ENCODE assay signal across 15 cellular contexts in the genomic region with DNA sequence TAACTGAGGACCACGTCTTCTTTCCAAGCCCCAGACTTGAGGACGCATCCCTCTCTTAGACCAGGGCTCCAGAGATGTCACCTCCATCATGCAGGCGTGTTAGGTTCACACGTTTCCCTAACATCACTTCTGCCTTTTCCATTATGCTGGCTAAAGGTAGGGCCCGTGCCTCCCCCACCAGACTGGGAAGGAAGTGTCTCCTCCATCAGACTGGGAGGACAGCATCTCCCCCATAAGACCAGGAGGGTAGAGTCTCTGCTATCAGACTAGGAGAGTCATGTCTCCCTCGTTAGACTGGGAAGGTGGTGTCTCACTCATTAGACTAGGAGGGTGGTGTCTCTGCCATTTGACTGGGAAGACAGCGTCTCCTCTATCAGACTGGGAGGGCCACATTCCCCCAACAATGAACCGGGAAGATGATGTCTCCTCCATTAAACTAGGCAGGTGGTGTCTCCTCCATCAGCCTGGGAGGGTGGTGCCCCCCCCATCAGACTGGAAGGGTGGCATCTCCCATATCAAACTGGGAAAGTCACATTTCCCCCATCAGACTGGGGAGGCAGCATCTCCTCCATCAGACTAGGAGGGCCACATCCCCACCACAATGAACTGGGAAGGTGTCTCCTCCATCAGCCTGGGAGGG. TPM values are rescaled to one million over a fixed set of nuclear protein-coding genes. Genes with fewer than 3 reads are reported as not detected.
DNase-seq lines count a peak whose midpoint lies in the region; ATAC-seq, FAIRE-seq and TF ChIP-seq lines count a peak whose summit lies in the region.
"Had no signal": no experiment of that assay in that cellular context is flagged by ENCODE, and none has a peak within 500 bp of the region (broad histone marks: within the 10 kb centered on the region; RNA-seq: fewer than 3 reads in every experiment).

No MANE protein-coding gene starts in this region.

- in situ Hi-C loops in transverse colon (cut with MboI; ENCODE audit: low pct_ligation_motif_present in 1 of 4, low pct_unique_long_range_greater_than_20kb in 1 of 4, low sequenced_read_pairs in 3 of 4): no loop called here

- no peaks in the 10 kb centered on the region for H3K9me3 ChIP-seq in gastroesophageal sphincter
- H3K9me3 ChIP-seq in thoracic aorta: no peaks in the 10 kb centered on the region
- no peaks in the 10 kb centered on the region for H3K9me3 ChIP-seq in transverse colon
- H3K9me3 ChIP-seq: BLaER1 treated with 17β-estradiol and CSF1 and Interleukin-3, amounts not matched to agents 10 nM and 100 nM had no signal

- H3K27ac Mint-ChIP-seq in HFFc6 (peak overlapping the region; percentile 18; the same call in 1 of the 2 replicates), nephron progenitor cell (no peak overlapping the region)
- H3K27ac Mint-ChIP-seq: CD4-positive, CD25-positive, alpha-beta regulatory T cell had no signal

- 64 to 76% methylated on average over 3 to 5 of the region's 8 CpGs for WGBS in gastroesophageal sphincter (ENCODE audit: low coverage in 1 of 2), 2 donors
- WGBS in transverse colon (ENCODE audit: low coverage in 1 of 2), 2 donors: 87% methylated on average over 8 of the region's 8 CpGs; no CpG with 5 or more reads in 1 of the 2 donors

- H3K27ac ChIP-seq in gastroesophageal sphincter (peak overlapping the region in 3 of 4 donors; percentile 56 to 95 (median 86)), thoracic aorta (peak overlapping the region; percentile 49 to 60), transverse colon (peak overlapping the region in 1 of 4 donors; percentile 96)
- H3K27ac ChIP-seq: BLaER1 treated with 17β-estradiol and CSF1 and Interleukin-3, amounts not matched to agents 10 nM and 100 nM had no signal

- peak; percentile 81 for FAIRE-seq in bronchial epithelial cell (lab: Jason Lieb, UNC)
- FAIRE-seq: GM18507 had no signal

- peaks cover 25% of the 10 kb centered on the region for H3K4me1 Mint-ChIP-seq in HFFc6 (ENCODE audit: low read depth)
- peaks cover 12% of the 10 kb centered on the region for H3K4me1 Mint-ChIP-seq in nephron progenitor cell
- H3K4me1 Mint-ChIP-seq: CD4-positive, CD25-positive, alpha-beta regulatory T cell; H9 had no signal

- no peak for TF ChIP-seq POLR2A in gastroesophageal sphincter (IDR thresholded peaks at IDR 0.05)
- TF ChIP-seq POLR2A in transverse colon (IDR thresholded peaks at IDR 0.05): no peak

- H3K27me3 Mint-ChIP-seq in HFFc6 (ENCODE audit: insufficient read depth): peaks cover 1% of the 10 kb centered on the region; the same call in 1 of the 2 replicates
- H3K27me3 Mint-ChIP-seq in nephron progenitor cell (ENCODE audit: low read depth, poor library complexity): no peaks in the 10 kb centered on the region

- peaks cover 35% of the 10 kb centered on the region for H3K36me3 Mint-ChIP-seq in HFFc6 (ENCODE audit: low read depth)
- H3K36me3 Mint-ChIP-seq in nephron progenitor cell (ENCODE audit: low read depth): peaks cover 36% of the 10 kb centered on the region
- H3K36me3 Mint-ChIP-seq: CD4-positive, CD25-positive, alpha-beta regulatory T cell had no signal

- H3K27me3 ChIP-seq in bronchial epithelial cell (ENCODE audit: control insufficient read depth, insufficient read depth, low read length): no peaks in the 10 kb centered on the region
- no peaks in the 10 kb centered on the region for H3K27me3 ChIP-seq in gastroesophageal sphincter
- no peaks in the 10 kb centered on the region for H3K27me3 ChIP-seq in thoracic aorta (replicated peaks; ENCODE audit: insufficient read depth)
- H3K27me3 ChIP-seq in transverse colon: no peaks in the 10 kb centered on the region
- H3K27me3 ChIP-seq: BLaER1 treated with 17β-estradiol and CSF1 and Interleukin-3, amounts not matched to agents 10 nM and 100 nM had no signal

- intact Hi-C loops in transverse colon (cut with DNase I; ENCODE audit: low total_unique reads): no loop called here

- no peak for ATAC-seq in gastroesophageal sphincter
- no peak for ATAC-seq in thoracic aorta (ENCODE audit: insufficient number of reproducible peaks, low FRiP score, low read depth)
- no peak for ATAC-seq in HG03045 (IDR thresholded peaks at IDR 0.05; ENCODE audit: unreplicated experiment)

- no peaks in the 10 kb centered on the region for H3K9me3 Mint-ChIP-seq in HFFc6
- H3K9me3 Mint-ChIP-seq in nephron progenitor cell: no peaks in the 10 kb centered on the region
- H3K9me3 Mint-ChIP-seq: H9 had no signal

- DNase-seq in HFFc6: no peak
- no peak for DNase-seq in bronchial epithelial cell (ENCODE audit: low read depth)
- DNase-seq in thoracic aorta (ENCODE audit: low spot score): no peak
- DNase-seq in nephron progenitor cell: no peak
- no peak for DNase-seq in transverse colon
- DNase-seq: 8988T; ACHN; Calu3; CD4-positive, CD25-positive, alpha-beta regulatory T cell; GOT3; H9 had no signal

- no peak overlapping the region for H3K4me3 ChIP-seq in bronchial epithelial cell (ENCODE audit: low read depth, low read length)
- H3K4me3 ChIP-seq in gastroesophageal sphincter: no peak overlapping the region
- H3K4me3 ChIP-seq in thoracic aorta: no peak overlapping the region
- no peak overlapping the region for H3K4me3 ChIP-seq in transverse colon
- H3K4me3 ChIP-seq: BLaER1 treated with 17β-estradiol and CSF1 and Interleukin-3, amounts not matched to agents 10 nM and 100 nM had no signal

- peaks cover 0 to 61% (median 9%) of the 10 kb centered on the region in 3 donors for H3K4me1 ChIP-seq in gastroesophageal sphincter
- H3K4me1 ChIP-seq in thoracic aorta (ENCODE audit: control insufficient read depth in 1 of 2, low read depth in 2 of 2): peaks cover 19 to 54% of the 10 kb centered on the region in 2 donors
- H3K4me1 ChIP-seq in transverse colon: peaks cover 0 to 6% (median under 1%) of the 10 kb centered on the region in 4 donors

- peaks cover 8% of the 10 kb centered on the region for H3K36me3 ChIP-seq in bronchial epithelial cell (ENCODE audit: control insufficient read depth, insufficient read depth, low read length)
- peaks cover 0 to 100% of the 10 kb centered on the region in 2 donors for H3K36me3 ChIP-seq in gastroesophageal sphincter
- H3K36me3 ChIP-seq in thoracic aorta: peaks cover 81% of the 10 kb centered on the region
- H3K36me3 ChIP-seq in transverse colon: peaks cover 0 to 17% (median 8%) of the 10 kb centered on the region in 4 donors

- TF ChIP-seq EP300 in gastroesophageal sphincter (IDR thresholded peaks at IDR 0.05) (no peak), transverse colon (IDR thresholded peaks at IDR 0.05; ENCODE audit: low read depth) (no peak)

- no peak overlapping the region for H3K4me3 Mint-ChIP-seq in HFFc6
- H3K4me3 Mint-ChIP-seq in nephron progenitor cell: no peak overlapping the region
- H3K4me3 Mint-ChIP-seq: CD4-positive, CD25-positive, alpha-beta regulatory T cell; H9 had no signal

- TF ChIP-seq CTCF in HFFc6 (IDR thresholded peaks at IDR 0.05) (no peak), bronchial epithelial cell (IDR thresholded peaks at IDR 0.05; ENCODE audit: insufficient read depth, low read length, severe bottlenecking) (no peak), gastroesophageal sphincter (IDR thresholded peaks at IDR 0.05) (no peak), thoracic aorta (IDR thresholded peaks at IDR 0.05) (no peak), nephron progenitor cell (IDR thresholded peaks at IDR 0.05) (no peak), transverse colon (IDR thresholded peaks at IDR 0.05) (no peak)

RNA-seq across cellular contexts. Expression of gene SPC24, which starts 18.1 kb away (rescaled TPM):
- 10 to 100 TPM; 21.0 to 54.6 (median 50.3) TPM for total RNA-seq in HFFc6 (2021; fragmentation: NEBNext Ultra II Directional; extraction: Animal tissue kit (Norgen Biotek cat#: 25700))
- total RNA-seq in bronchial epithelial cell: 1.6 and 1.7 TPM in 2 replicates
- 1 to 10 TPM; 4.2 to 6.8 (median 5.7) TPM for total RNA-seq in gastroesophageal sphincter
- total RNA-seq in thoracic aorta: 1 to 10 TPM; 2.4 to 4.7 TPM
- total RNA-seq in transverse colon: 10 to 100 TPM in 1 of 4 donors, 1 to 10 TPM in 1, not detected in 2; 2.6 to 47.4 TPM

RNA-seq across cellular contexts. Expression of gene KANK2, which starts 23.7 kb away (rescaled TPM):
- 100 to 1,000 TPM; 132 to 167 (median 156) TPM for total RNA-seq in HFFc6 (2021; fragmentation: NEBNext Ultra II Directional; extraction: Animal tissue kit (Norgen Biotek cat#: 25700))
- 10.2 and 10.8 TPM in 2 replicates for total RNA-seq in bronchial epithelial cell
- total RNA-seq in gastroesophageal sphincter: 1,000 to 10,000 TPM in 3 of 4 donors, 100 to 1,000 TPM in 1; 913 to 1,808 (median 1,065) TPM
- total RNA-seq in thoracic aorta: 100 to 1,000 TPM; 647 to 689 TPM
- 100 to 1,000 TPM; 145 to 339 (median 243) TPM for total RNA-seq in transverse colon

Comparison
In these comparisons a context has a peak if more than half of its experiments do, and no peak if none do; other contexts are left out.
1. RNA of gene KANK2, which starts 23.7 kb away (total RNA-seq): 913 to 1,808 TPM in gastroesophageal sphincter, 647 to 689 TPM in thoracic aorta, 145 to 339 TPM in transverse colon and 132 to 167 TPM in HFFc6; 10.2 to 10.8 TPM in bronchial epithelial cell; every median in the first group is over 10 times any median in the second.